12 cellular contexts compared by ENCODE assay signal in the genomic region with DNA sequence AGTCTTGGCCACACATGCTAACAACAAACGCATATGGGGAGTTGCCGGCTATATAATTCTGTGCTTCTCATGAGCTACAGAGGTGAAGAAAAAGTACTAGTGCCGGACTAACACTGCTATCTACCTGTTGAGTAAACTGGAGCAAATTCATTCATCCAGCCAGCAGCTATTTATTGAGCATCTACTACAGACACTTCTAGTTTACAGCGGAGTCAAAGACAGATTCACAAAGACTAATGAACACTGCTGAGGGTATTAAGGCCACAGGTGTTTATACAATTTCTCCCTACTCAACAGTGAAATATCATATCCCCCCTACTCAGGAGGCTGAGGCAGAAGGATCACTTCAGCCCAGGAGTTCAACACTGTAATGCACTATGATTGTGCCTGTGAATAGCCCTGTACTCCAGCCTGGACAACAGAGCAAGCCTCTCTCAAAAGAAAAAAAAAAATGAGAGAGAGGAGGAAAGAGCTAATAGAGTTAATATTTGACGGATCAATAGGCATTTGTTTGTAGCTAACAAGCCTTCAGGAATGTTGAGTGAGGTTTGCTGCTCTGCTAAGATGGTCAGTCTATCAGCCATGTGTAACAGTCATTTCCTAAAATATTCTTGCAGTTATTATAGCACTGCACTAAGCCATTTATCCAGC. TPM values are rescaled to one million over a fixed set of nuclear protein-coding genes. Genes with fewer than 3 reads are reported as not detected.
"Had no signal": no experiment of that assay in that cellular context is flagged by ENCODE, and none has a peak within 500 bp of the region (broad histone marks: within the 10 kb centered on the region; RNA-seq: fewer than 3 reads in every experiment).

No MANE protein-coding gene starts in this region.

- DNase-seq: activated CD4-positive, alpha-beta memory T cell treated with anti-CD3 and anti-CD28 coated beads, Interleukin-2, amount 10 ng/mL, durations not matched to agents 7 days and 5 days; activated CD8-positive, alpha-beta memory T cell treated with anti-CD3 and anti-CD28 coated beads, Interleukin-2, amount 50 U/mL, for 48 hours; activated naive CD4-positive, alpha-beta T cell treated with Interleukin-2 at 50 U/mL for 16 hours; hippocampal formation; occipital lobe; psoas muscle; stimulated activated CD4-positive, alpha-beta T cell treated with anti-CD3 and anti-CD28 coated beads, Interleukin-12 subunit alpha, Interleukin-12 subunit beta, amount 100 ng/mL, for 4 hours; stimulated activated CD4-positive, alpha-beta T cell treated with anti-CD3 and anti-CD28 coated beads, Interleukin-2, amount 100 ng/mL, for 48 hours; stimulated activated naive CD4-positive, alpha-beta T cell treated with Interleukin-2 at 50 U/mL for 16 hours had no signal

- H3K27ac ChIP-seq: psoas muscle had no signal

- H3K4me1 ChIP-seq: psoas muscle had no signal

- FAIRE-seq: frontal cortex had no signal

- H3K4me3 ChIP-seq: psoas muscle, vagina had no signal

- H3K9me3 ChIP-seq: psoas muscle, vagina had no signal

- H3K27me3 ChIP-seq: vagina had no signal

- H3K36me3 ChIP-seq: vagina had no signal

RNA-seq across cellular contexts. Expression of a gene that starts 17.8 kb away (rescaled TPM):
- total RNA-seq: activated CD4-positive, alpha-beta memory T cell treated with anti-CD3 and anti-CD28 coated beads, Interleukin-2, amount 10 ng/mL, durations not matched to agents 7 days and 5 days; natural killer cell treated with Interleukin-12 subunit alpha and Interleukin-12 subunit beta and Interleukin-15 and Interleukin-18, amount 100 ng/mL, for 72 hours had no signal
